Comparison of ENCODE assay signal across 1 cellular context in genomic region chr17:42221886-42222745, GRCh38.
TF ChIP-seq lines count a peak whose summit lies in the region.

No MANE protein-coding gene starts in this region.

TF ChIP-seq in HepG2, 621 proteins besides CTCF, POLR2A, EP300 and RAD21 (continued from another document):
- TF ChIP-seq, protein P1, sequence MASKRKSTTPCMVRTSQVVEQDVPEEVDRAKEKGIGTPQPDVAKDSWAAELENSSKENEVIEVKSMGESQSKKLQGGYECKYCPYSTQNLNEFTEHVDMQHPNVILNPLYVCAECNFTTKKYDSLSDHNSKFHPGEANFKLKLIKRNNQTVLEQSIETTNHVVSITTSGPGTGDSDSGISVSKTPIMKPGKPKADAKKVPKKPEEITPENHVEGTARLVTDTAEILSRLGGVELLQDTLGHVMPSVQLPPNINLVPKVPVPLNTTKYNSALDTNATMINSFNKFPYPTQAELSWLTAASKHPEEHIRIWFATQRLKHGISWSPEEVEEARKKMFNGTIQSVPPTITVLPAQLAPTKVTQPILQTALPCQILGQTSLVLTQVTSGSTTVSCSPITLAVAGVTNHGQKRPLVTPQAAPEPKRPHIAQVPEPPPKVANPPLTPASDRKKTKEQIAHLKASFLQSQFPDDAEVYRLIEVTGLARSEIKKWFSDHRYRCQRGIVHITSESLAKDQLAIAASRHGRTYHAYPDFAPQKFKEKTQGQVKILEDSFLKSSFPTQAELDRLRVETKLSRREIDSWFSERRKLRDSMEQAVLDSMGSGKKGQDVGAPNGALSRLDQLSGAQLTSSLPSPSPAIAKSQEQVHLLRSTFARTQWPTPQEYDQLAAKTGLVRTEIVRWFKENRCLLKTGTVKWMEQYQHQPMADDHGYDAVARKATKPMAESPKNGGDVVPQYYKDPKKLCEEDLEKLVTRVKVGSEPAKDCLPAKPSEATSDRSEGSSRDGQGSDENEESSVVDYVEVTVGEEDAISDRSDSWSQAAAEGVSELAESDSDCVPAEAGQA (IDR thresholded peaks at IDR 0.05; ENCODE audit: low read depth), result no peak
- TF ChIP-seq, protein P1 (CRISPR knock-in tag; IDR thresholded peaks at IDR 0.05; ENCODE audit: borderline replicate concordance), result no peak
- no peak for TF ChIP-seq ZNF780A (CRISPR knock-in tag; IDR thresholded peaks at IDR 0.05)
- TF ChIP-seq, protein P2, sequence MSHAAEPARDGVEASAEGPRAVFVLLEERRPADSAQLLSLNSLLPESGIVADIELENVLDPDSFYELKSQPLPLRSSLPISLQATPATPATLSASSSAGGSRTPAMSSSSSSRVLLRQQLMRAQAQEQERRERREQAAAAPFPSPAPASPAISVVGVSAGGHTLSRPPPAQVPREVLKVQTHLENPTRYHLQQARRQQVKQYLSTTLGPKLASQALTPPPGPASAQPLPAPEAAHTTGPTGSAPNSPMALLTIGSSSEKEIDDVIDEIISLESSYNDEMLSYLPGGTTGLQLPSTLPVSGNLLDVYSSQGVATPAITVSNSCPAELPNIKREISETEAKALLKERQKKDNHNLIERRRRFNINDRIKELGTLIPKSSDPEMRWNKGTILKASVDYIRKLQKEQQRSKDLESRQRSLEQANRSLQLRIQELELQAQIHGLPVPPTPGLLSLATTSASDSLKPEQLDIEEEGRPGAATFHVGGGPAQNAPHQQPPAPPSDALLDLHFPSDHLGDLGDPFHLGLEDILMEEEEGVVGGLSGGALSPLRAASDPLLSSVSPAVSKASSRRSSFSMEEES (CRISPR knock-in tag; IDR thresholded peaks at IDR 0.05), result no peak
- no peak for TF ChIP-seq CENPT (CRISPR knock-in tag; IDR thresholded peaks at IDR 0.05; ENCODE audit: low read depth)
- no peak for TF ChIP-seq GLI4 (CRISPR knock-in tag; IDR thresholded peaks at IDR 0.05; ENCODE audit: borderline replicate concordance)
- TF ChIP-seq SP4 (CRISPR knock-in tag; IDR thresholded peaks at IDR 0.05), result 0 out of 2 replicates have a peak, but pooled peaks have one; percentile 29
- TF ChIP-seq REL (CRISPR knock-in tag; conservative IDR thresholded peaks at IDR 0.05), result no peak
- TF ChIP-seq TOE1 (CRISPR knock-in tag; IDR thresholded peaks at IDR 0.05), result no peak
- TF ChIP-seq ZZZ3 (CRISPR knock-in tag; IDR thresholded peaks at IDR 0.05; ENCODE audit: borderline replicate concordance), result no peak
- TF ChIP-seq JUNB (CRISPR knock-in tag; IDR thresholded peaks at IDR 0.05; ENCODE audit: borderline replicate concordance), result peak; percentile 27; the same call in 1 of the 2 replicates
- TF ChIP-seq STAT5B (CRISPR knock-in tag; IDR thresholded peaks at IDR 0.05), result no peak
- TF ChIP-seq HNRNPL (IDR thresholded peaks at IDR 0.05; ENCODE audit: low read depth, low read length), result peak; percentile 86
- 0 out of 2 replicates have a peak, but pooled peaks have one; percentile 65 for TF ChIP-seq ATM (IDR thresholded peaks at IDR 0.05; ENCODE audit: borderline replicate concordance)
- TF ChIP-seq GFI1 (CRISPR knock-in tag; IDR thresholded peaks at IDR 0.05; ENCODE audit: borderline replicate concordance), result no peak
- TF ChIP-seq ZNF615 (CRISPR knock-in tag; IDR thresholded peaks at IDR 0.05; ENCODE audit: borderline replicate concordance), result 0 out of 2 replicates have a peak, but pooled peaks have one; percentile 36
- TF ChIP-seq, protein P3, sequence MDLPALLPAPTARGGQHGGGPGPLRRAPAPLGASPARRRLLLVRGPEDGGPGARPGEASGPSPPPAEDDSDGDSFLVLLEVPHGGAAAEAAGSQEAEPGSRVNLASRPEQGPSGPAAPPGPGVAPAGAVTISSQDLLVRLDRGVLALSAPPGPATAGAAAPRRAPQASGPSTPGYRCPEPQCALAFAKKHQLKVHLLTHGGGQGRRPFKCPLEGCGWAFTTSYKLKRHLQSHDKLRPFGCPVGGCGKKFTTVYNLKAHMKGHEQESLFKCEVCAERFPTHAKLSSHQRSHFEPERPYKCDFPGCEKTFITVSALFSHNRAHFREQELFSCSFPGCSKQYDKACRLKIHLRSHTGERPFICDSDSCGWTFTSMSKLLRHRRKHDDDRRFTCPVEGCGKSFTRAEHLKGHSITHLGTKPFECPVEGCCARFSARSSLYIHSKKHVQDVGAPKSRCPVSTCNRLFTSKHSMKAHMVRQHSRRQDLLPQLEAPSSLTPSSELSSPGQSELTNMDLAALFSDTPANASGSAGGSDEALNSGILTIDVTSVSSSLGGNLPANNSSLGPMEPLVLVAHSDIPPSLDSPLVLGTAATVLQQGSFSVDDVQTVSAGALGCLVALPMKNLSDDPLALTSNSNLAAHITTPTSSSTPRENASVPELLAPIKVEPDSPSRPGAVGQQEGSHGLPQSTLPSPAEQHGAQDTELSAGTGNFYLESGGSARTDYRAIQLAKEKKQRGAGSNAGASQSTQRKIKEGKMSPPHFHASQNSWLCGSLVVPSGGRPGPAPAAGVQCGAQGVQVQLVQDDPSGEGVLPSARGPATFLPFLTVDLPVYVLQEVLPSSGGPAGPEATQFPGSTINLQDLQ (CRISPR knock-in tag; IDR thresholded peaks at IDR 0.05), result no peak
- TF ChIP-seq DPF2 (CRISPR knock-in tag; IDR thresholded peaks at IDR 0.05; ENCODE audit: borderline replicate concordance, low read depth), result no peak
- no peak for TF ChIP-seq HMGXB4 (CRISPR knock-in tag; IDR thresholded peaks at IDR 0.05; ENCODE audit: borderline replicate concordance in 1 of 2, low read depth in 1 of 2)
- TF ChIP-seq, protein P4, sequence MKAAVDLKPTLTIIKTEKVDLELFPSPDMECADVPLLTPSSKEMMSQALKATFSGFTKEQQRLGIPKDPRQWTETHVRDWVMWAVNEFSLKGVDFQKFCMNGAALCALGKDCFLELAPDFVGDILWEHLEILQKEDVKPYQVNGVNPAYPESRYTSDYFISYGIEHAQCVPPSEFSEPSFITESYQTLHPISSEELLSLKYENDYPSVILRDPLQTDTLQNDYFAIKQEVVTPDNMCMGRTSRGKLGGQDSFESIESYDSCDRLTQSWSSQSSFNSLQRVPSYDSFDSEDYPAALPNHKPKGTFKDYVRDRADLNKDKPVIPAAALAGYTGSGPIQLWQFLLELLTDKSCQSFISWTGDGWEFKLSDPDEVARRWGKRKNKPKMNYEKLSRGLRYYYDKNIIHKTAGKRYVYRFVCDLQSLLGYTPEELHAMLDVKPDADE (CRISPR knock-in tag; IDR thresholded peaks at IDR 0.05), result no peak
- TF ChIP-seq BHLHE40 (IDR thresholded peaks at IDR 0.05; ENCODE audit: low read length), result no peak
- TF ChIP-seq, protein P5, sequence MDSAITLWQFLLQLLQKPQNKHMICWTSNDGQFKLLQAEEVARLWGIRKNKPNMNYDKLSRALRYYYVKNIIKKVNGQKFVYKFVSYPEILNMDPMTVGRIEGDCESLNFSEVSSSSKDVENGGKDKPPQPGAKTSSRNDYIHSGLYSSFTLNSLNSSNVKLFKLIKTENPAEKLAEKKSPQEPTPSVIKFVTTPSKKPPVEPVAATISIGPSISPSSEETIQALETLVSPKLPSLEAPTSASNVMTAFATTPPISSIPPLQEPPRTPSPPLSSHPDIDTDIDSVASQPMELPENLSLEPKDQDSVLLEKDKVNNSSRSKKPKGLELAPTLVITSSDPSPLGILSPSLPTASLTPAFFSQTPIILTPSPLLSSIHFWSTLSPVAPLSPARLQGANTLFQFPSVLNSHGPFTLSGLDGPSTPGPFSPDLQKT (CRISPR knock-in tag; IDR thresholded peaks at IDR 0.05; ENCODE audit: borderline replicate concordance), result no peak
- peak; percentile 40 for TF ChIP-seq ZNF282 (IDR thresholded peaks at IDR 0.05; ENCODE audit: partially characterized antibody)
- TF ChIP-seq KLF11 (CRISPR knock-in tag; IDR thresholded peaks at IDR 0.05), result no peak
- no peak for TF ChIP-seq ZBTB3 (CRISPR knock-in tag; IDR thresholded peaks at IDR 0.05; ENCODE audit: borderline replicate concordance, low read depth)
- TF ChIP-seq, protein P6, sequence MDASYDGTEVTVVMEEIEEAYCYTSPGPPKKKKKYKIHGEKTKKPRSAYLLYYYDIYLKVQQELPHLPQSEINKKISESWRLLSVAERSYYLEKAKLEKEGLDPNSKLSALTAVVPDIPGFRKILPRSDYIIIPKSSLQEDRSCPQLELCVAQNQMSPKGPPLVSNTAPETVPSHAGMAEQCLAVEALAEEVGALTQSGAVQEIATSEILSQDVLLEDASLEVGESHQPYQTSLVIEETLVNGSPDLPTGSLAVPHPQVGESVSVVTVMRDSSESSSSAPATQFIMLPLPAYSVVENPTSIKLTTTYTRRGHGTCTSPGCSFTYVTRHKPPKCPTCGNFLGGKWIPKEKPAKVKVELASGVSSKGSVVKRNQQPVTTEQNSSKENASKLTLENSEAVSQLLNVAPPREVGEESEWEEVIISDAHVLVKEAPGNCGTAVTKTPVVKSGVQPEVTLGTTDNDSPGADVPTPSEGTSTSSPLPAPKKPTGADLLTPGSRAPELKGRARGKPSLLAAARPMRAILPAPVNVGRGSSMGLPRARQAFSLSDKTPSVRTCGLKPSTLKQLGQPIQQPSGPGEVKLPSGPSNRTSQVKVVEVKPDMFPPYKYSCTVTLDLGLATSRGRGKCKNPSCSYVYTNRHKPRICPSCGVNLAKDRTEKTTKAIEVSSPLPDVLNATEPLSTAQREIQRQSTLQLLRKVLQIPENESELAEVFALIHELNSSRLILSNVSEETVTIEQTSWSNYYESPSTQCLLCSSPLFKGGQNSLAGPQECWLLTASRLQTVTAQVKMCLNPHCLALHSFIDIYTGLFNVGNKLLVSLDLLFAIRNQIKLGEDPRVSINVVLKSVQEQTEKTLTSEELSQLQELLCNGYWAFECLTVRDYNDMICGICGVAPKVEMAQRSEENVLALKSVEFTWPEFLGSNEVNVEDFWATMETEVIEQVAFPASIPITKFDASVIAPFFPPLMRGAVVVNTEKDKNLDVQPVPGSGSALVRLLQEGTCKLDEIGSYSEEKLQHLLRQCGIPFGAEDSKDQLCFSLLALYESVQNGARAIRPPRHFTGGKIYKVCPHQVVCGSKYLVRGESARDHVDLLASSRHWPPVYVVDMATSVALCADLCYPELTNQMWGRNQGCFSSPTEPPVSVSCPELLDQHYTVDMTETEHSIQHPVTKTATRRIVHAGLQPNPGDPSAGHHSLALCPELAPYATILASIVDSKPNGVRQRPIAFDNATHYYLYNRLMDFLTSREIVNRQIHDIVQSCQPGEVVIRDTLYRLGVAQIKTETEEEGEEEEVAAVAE (CRISPR knock-in tag; IDR thresholded peaks at IDR 0.05; ENCODE audit: borderline replicate concordance), result no peak
- no peak for TF ChIP-seq MED13 (CRISPR knock-in tag; IDR thresholded peaks at IDR 0.05)
